13 cellular contexts compared by ENCODE assay signal in genomic region chr1:21898326-21899155, GRCh38. TPM values are rescaled to one million over a fixed set of nuclear protein-coding genes. Genes with fewer than 3 reads are reported as not detected.
A peak's percentile ranks its signal among the peaks of the same experiment; 100 is the strongest.
DNase-seq lines count a peak whose midpoint lies in the region; ATAC-seq and TF ChIP-seq lines count a peak whose summit lies in the region.
"Had no signal": no experiment of that assay in that cellular context is flagged by ENCODE, and none has a peak within 500 bp of the region (broad histone marks: within the 10 kb centered on the region; RNA-seq: fewer than 3 reads in every experiment).

No MANE protein-coding gene starts in this region.

- no peak for ATAC-seq in left cardiac atrium
- ATAC-seq in psoas muscle, result no peak
- ATAC-seq in stimulated activated naive B cell treated with anti-CD40 and anti-IgM and Interleukin-4, amounts not matched to agents 10 μg/mL and 1 μg/mL and 100 μg/mL, for 72 hours (replicated peaks), result no peak

- H3K27me3 ChIP-seq in psoas muscle (ENCODE audit: insufficient read depth in 3 of 3, low read length in 2 of 3), result no peaks in the 10 kb centered on the region

- H3K4me3 Mint-ChIP-seq in stimulated activated naive B cell treated with anti-CD40 and anti-IgM and Interleukin-4, amounts not matched to agents 10 μg/mL and 1 μg/mL and 100 μg/mL, for 72 hours, result no peak overlapping the region
- H3K4me3 Mint-ChIP-seq: activated naive CD8-positive, alpha-beta T cell; neural crest cell had no signal

- H3K36me3 Mint-ChIP-seq in stimulated activated naive B cell treated with anti-CD40 and anti-IgM and Interleukin-4, amounts not matched to agents 10 μg/mL and 1 μg/mL and 100 μg/mL, for 72 hours, result no peaks in the 10 kb centered on the region
- H3K36me3 Mint-ChIP-seq: activated naive CD8-positive, alpha-beta T cell had no signal

- no peaks in the 10 kb centered on the region for H3K9me3 ChIP-seq in psoas muscle

- intact Hi-C loops in left cardiac atrium (cut with DNase I) (loop anchor here (5.0 to 10.0 kb wide), 3 partner anchors 34 to 66 kb away; no protein-coding TSS in a partner anchor), psoas muscle (cut with DNase I) (loop anchor here (5.0 kb wide), 2 partner anchors 34 to 64 kb away; no protein-coding TSS in a partner anchor)

- peak overlapping the region; percentile 18 for H3K27ac ChIP-seq in adipose tissue (ENCODE audit: low read depth, low read length)
- peak overlapping the region; percentile 50 for H3K27ac ChIP-seq in psoas muscle

- H3K9me3 Mint-ChIP-seq in stimulated activated naive B cell treated with anti-CD40 and anti-IgM and Interleukin-4, amounts not matched to agents 10 μg/mL and 1 μg/mL and 100 μg/mL, for 72 hours, result no peaks in the 10 kb centered on the region
- H3K9me3 Mint-ChIP-seq: neural crest cell had no signal

- 49 to 77% (median 63%) methylated on average over 16 of the region's 16 CpGs for WGBS in adipose tissue, 3 donors
- 55 to 64% (median 56%) methylated on average over 16 of the region's 16 CpGs for WGBS in psoas muscle, 3 donors

- DNase-seq in AG08395 (ENCODE audit: low spot score), result peak; percentile 71
- DNase-seq in left cardiac atrium, result peak; percentile 53
- DNase-seq in psoas muscle, result peak; percentile 70 to 77
- DNase-seq in activated gamma-delta T cell treated with Interleukin-2 at 50 U/mL for 16 hours, result no peak
- DNase-seq in NK-92 (lab: John Stamatoyannopoulos, UW; ENCODE audit: unreplicated experiment), result no peak
- DNase-seq in stimulated activated naive B cell treated with anti-CD40 and anti-IgM and Interleukin-4, amounts not matched to agents 10 μg/mL and 1 μg/mL and 100 μg/mL, for 72 hours, result no peak
- no peak for DNase-seq in nucleus accumbens (lab: John Stamatoyannopoulos, UW)
- DNase-seq: ACHN; stimulated activated CD4-positive, alpha-beta T cell treated with anti-CD3 and anti-CD28 coated beads, Interleukin-4, amount 100 ng/mL, for 1 hour; T1000 had no signal

- H3K4me1 ChIP-seq in psoas muscle, result peaks cover 73% of the 10 kb centered on the region

- H3K36me3 ChIP-seq in psoas muscle (ENCODE audit: insufficient read depth in 1 of 2, low read depth in 1 of 2), result peaks cover 0 to 15% of the 10 kb centered on the region in 2 donors

- peaks cover 4 to 11% of the 10 kb centered on the region in 2 donors for H3K4me1 Mint-ChIP-seq in stimulated activated naive B cell treated with anti-CD40 and anti-IgM and Interleukin-4, amounts not matched to agents 10 μg/mL and 1 μg/mL and 100 μg/mL, for 72 hours

- H3K27ac Mint-ChIP-seq in stimulated activated naive B cell treated with anti-CD40 and anti-IgM and Interleukin-4, amounts not matched to agents 10 μg/mL and 1 μg/mL and 100 μg/mL, for 72 hours, result no peak overlapping the region
- H3K27ac Mint-ChIP-seq: activated naive CD8-positive, alpha-beta T cell had no signal

- no peak overlapping the region for H3K4me3 ChIP-seq in psoas muscle

- TF ChIP-seq CTCF in psoas muscle (IDR thresholded peaks at IDR 0.05), result no peak

- H3K27me3 Mint-ChIP-seq in stimulated activated naive B cell treated with anti-CD40 and anti-IgM and Interleukin-4, amounts not matched to agents 10 μg/mL and 1 μg/mL and 100 μg/mL, for 72 hours, result peaks cover 4 to 5% of the 10 kb centered on the region in 2 donors
- H3K27me3 Mint-ChIP-seq: activated naive CD8-positive, alpha-beta T cell had no signal

RNA-seq across cellular contexts. Expression of gene HSPG2, which starts 38.6 kb away (rescaled TPM):
- polyA plus RNA-seq in adipose tissue (100 to 1,000 TPM in 2 of 3 donors, 10 to 100 TPM in 1; 34.7 to 225 (median 214) TPM), psoas muscle (10 to 100 TPM; 24.5 to 74.8 (median 43.8) TPM)
- total RNA-seq in left cardiac atrium (100 to 1,000 TPM; 307 to 608 TPM), psoas muscle (100 to 1,000 TPM; 102 to 168 (median 135) TPM)

Comparison
In these comparisons a context has a peak if more than half of its experiments do, and no peak if none do; other contexts are left out.
1. DNase-seq: peak in AG08395 (single experiment), left cardiac atrium (single experiment) and psoas muscle (2 of 2); none in activated gamma-delta T cell treated with Interleukin-2 at 50 U/mL for 16 hours (single experiment), NK-92 (single experiment), stimulated activated naive B cell treated with anti-CD40 and anti-IgM and Interleukin-4, amounts not matched to agents 10 μg/mL and 1 μg/mL and 100 μg/mL, for 72 hours (single experiment) and nucleus accumbens (0 of 56).